ENCODE assay signal across 11 cellular contexts in genomic region chr21:43362928-43363314, GRCh38.
A peak's percentile ranks its signal among the peaks of the same experiment; 100 is the strongest.
DNase-seq lines count a peak whose midpoint lies in the region; ATAC-seq, FAIRE-seq and TF ChIP-seq lines count a peak whose summit lies in the region.
"Had no signal": no experiment of that assay in that cellular context is flagged by ENCODE, and none has a peak within 500 bp of the region (broad histone marks: within the 10 kb centered on the region; RNA-seq: fewer than 3 reads in every experiment).

No MANE protein-coding gene starts in this region.

- no peaks in the 10 kb centered on the region for H3K9me3 ChIP-seq in heart left ventricle
- no peaks in the 10 kb centered on the region for H3K9me3 ChIP-seq in suprapubic skin

- no peaks in the 10 kb centered on the region for H3K9me3 Mint-ChIP-seq in activated CD8-positive, alpha-beta T cell treated with anti-CD3 and anti-CD28 coated beads, Interleukin-2, amount 10 ng/mL, durations not matched to agents 7 days and 5 days (ENCODE audit: insufficient read depth)
- H3K9me3 Mint-ChIP-seq in immature natural killer cell, result no peaks in the 10 kb centered on the region
- H3K9me3 Mint-ChIP-seq: neural crest cell had no signal

- CTCF ChIA-PET in activated CD8-positive, alpha-beta T cell treated with anti-CD3 and anti-CD28 coated beads, Interleukin-2, amount 10 ng/mL, durations not matched to agents 7 days and 5 days (lab: Charles Lee), result interaction anchor here (1.6 kb wide), 1 partner anchor 48 kb away, joined by 5 read pairs; no protein-coding TSS in a partner anchor

- H3K27me3 ChIP-seq in heart left ventricle (no peaks in the 10 kb centered on the region), suprapubic skin (no peaks in the 10 kb centered on the region)

- H3K27ac ChIP-seq in heart left ventricle (peak overlapping the region; percentile 76 to 98 (median 92)), suprapubic skin (peak overlapping the region; percentile 95)

- H3K4me3 ChIP-seq in heart left ventricle (peak overlapping the region in 3 of 12 donors; percentile 38 to 45 (median 45)), suprapubic skin (no peak overlapping the region)

- POLR2A ChIA-PET in activated CD8-positive, alpha-beta T cell treated with anti-CD3 and anti-CD28 coated beads, Interleukin-2, amount 10 ng/mL, durations not matched to agents 7 days and 5 days (lab: Charles Lee), result interaction anchor here (1.2 kb wide), 1 partner anchor 48 kb away, joined by 6 read pairs; no protein-coding TSS in a partner anchor

- TF ChIP-seq POLR2A in heart left ventricle (IDR thresholded peaks at IDR 0.05) (no peak), suprapubic skin (IDR thresholded peaks at IDR 0.05) (no peak)

- intact Hi-C loops in heart left ventricle (cut with DNase I) (no loop called here), Right ventricle myocardium inferior (cut with DNase I) (no loop called here)

- H3K36me3 ChIP-seq in heart left ventricle (no peaks in the 10 kb centered on the region), suprapubic skin (no peaks in the 10 kb centered on the region)

- H3K27ac Mint-ChIP-seq in activated CD8-positive, alpha-beta T cell treated with anti-CD3 and anti-CD28 coated beads, Interleukin-2, amount 10 ng/mL, durations not matched to agents 7 days and 5 days, result peak overlapping the region; percentile 98
- peak overlapping the region; percentile 82 to 99 (median 98) for H3K27ac Mint-ChIP-seq in immature natural killer cell

- no peak for FAIRE-seq in D721Med (lab: Jason Lieb, UNC)

- no peaks in the 10 kb centered on the region for H3K27me3 Mint-ChIP-seq in activated CD8-positive, alpha-beta T cell treated with anti-CD3 and anti-CD28 coated beads, Interleukin-2, amount 10 ng/mL, durations not matched to agents 7 days and 5 days (ENCODE audit: low read depth)
- H3K27me3 Mint-ChIP-seq in immature natural killer cell (ENCODE audit: low read depth in 3 of 3), result peaks cover 8 to 24% (median 20%) of the 10 kb centered on the region in 3 donors

- peaks cover 6% of the 10 kb centered on the region for H3K36me3 Mint-ChIP-seq in activated CD8-positive, alpha-beta T cell treated with anti-CD3 and anti-CD28 coated beads, Interleukin-2, amount 10 ng/mL, durations not matched to agents 7 days and 5 days (ENCODE audit: low read depth)
- H3K36me3 Mint-ChIP-seq in immature natural killer cell, result no peaks in the 10 kb centered on the region

- 87 to 94% (median 91%) methylated on average over 11 to 12 of the region's 12 CpGs for WGBS in heart left ventricle, 4 donors
- WGBS in suprapubic skin, result 73% methylated on average over 12 of the region's 12 CpGs

- H3K4me1 Mint-ChIP-seq in activated CD8-positive, alpha-beta T cell treated with anti-CD3 and anti-CD28 coated beads, Interleukin-2, amount 10 ng/mL, durations not matched to agents 7 days and 5 days (ENCODE audit: low read depth), result peaks cover 44% of the 10 kb centered on the region
- peaks cover 21 to 24% of the 10 kb centered on the region in 2 donors for H3K4me1 Mint-ChIP-seq in immature natural killer cell

- ATAC-seq in heart left ventricle (no peak), Right ventricle myocardium inferior (no peak), GM21447 (IDR thresholded peaks at IDR 0.05; ENCODE audit: unreplicated experiment) (no peak)
- no peak for ATAC-seq in activated CD8-positive, alpha-beta T cell treated with anti-CD3 and anti-CD28 coated beads, Interleukin-2, amount 10 ng/mL, durations not matched to agents 7 days and 5 days
- ATAC-seq: Panc1 had no signal

- H3K4me3 Mint-ChIP-seq in activated CD8-positive, alpha-beta T cell treated with anti-CD3 and anti-CD28 coated beads, Interleukin-2, amount 10 ng/mL, durations not matched to agents 7 days and 5 days, result peak overlapping the region; percentile 77
- H3K4me3 Mint-ChIP-seq in immature natural killer cell, result peak overlapping the region; percentile 76 to 91 (median 83)
- H3K4me3 Mint-ChIP-seq: neural crest cell had no signal

- TF ChIP-seq CTCF in heart left ventricle (IDR thresholded peaks at IDR 0.05) (no peak), suprapubic skin (IDR thresholded peaks at IDR 0.05) (no peak), D721Med (IDR thresholded peaks at IDR 0.05; ENCODE audit: insufficient read depth, missing control alignments) (no peak)

- TF ChIP-seq EP300 in suprapubic skin (IDR thresholded peaks at IDR 0.05), result no peak

- DNase-seq in heart left ventricle (no peak), Right ventricle myocardium inferior (ENCODE audit: missing footprints) (no peak), immature natural killer cell (peak in 2 of 3 donors; percentile 22 to 75), suprapubic skin (ENCODE audit: low spot score in 2 of 2) (no peak), D721Med (ENCODE audit: insufficient read length, low spot score) (no peak), KBM-7 (no peak)
- peak; percentile 49 for DNase-seq in activated CD8-positive, alpha-beta T cell treated with anti-CD3 and anti-CD28 coated beads, Interleukin-2, amount 10 ng/mL, durations not matched to agents 7 days and 5 days
- DNase-seq: AML-193 had no signal

- H3K4me1 ChIP-seq in heart left ventricle, result peaks cover 0 to 40% (median 24%) of the 10 kb centered on the region in 12 donors
- H3K4me1 ChIP-seq in suprapubic skin, result peaks cover 57% of the 10 kb centered on the region

- in situ Hi-C loops in KBM-7 (cut with MboI; ENCODE audit: low pct_unique_long_range_greater_than_20kb, low sequenced_read_pairs), result no loop called here

Comparison
In these comparisons a context has a peak if more than half of its experiments do, and no peak if none do; other contexts are left out.
1. DNase-seq: peak in activated CD8-positive, alpha-beta T cell treated with anti-CD3 and anti-CD28 coated beads, Interleukin-2, amount 10 ng/mL, durations not matched to agents 7 days and 5 days (single experiment) and immature natural killer cell (2 of 3); none in heart left ventricle (0 of 5), Right ventricle myocardium inferior (single experiment), suprapubic skin (0 of 2), D721Med (single experiment) and KBM-7 (single experiment).